In genomic region chr16:12750554-12750918, GRCh38 we compare ENCODE assay signal across 14 cellular contexts. TPM values are rescaled to one million over a fixed set of nuclear protein-coding genes. Genes with fewer than 3 reads are reported as not detected.
A peak's percentile ranks its signal among the peaks of the same experiment; 100 is the strongest.
DNase-seq lines count a peak whose midpoint lies in the region; ATAC-seq and TF ChIP-seq lines count a peak whose summit lies in the region.
"Had no signal": no experiment of that assay in that cellular context is flagged by ENCODE, and none has a peak within 500 bp of the region (broad histone marks: within the 10 kb centered on the region; RNA-seq: fewer than 3 reads in every experiment).

No MANE protein-coding gene starts in this region.

- no peak overlapping the region for H3K4me3 ChIP-seq in suprapubic skin

- peak overlapping the region; percentile 77 for H3K27ac Mint-ChIP-seq in stimulated activated naive B cell treated with anti-CD40 and anti-IgM and Interleukin-4, amounts not matched to agents 10 μg/mL and 1 μg/mL and 100 μg/mL, for 72 hours

- no peak for TF ChIP-seq CTCF in suprapubic skin (IDR thresholded peaks at IDR 0.05)

- H3K4me3 Mint-ChIP-seq in activated T-cell treated with anti-CD3 and anti-CD28 coated beads, Interleukin-2, amount 50 U/mL, for 4 hours: peak overlapping the region; percentile 36
- peak overlapping the region in 1 of 2 donors; percentile 1 for H3K4me3 Mint-ChIP-seq in stimulated activated naive B cell treated with anti-CD40 and anti-IgM and Interleukin-4, amounts not matched to agents 10 μg/mL and 1 μg/mL and 100 μg/mL, for 72 hours

- H3K4me1 Mint-ChIP-seq in activated T-cell treated with anti-CD3 and anti-CD28 coated beads, Interleukin-2, amount 50 U/mL, for 4 hours (ENCODE audit: low read depth): peaks cover 26% of the 10 kb centered on the region
- H3K4me1 Mint-ChIP-seq in stimulated activated naive B cell treated with anti-CD40 and anti-IgM and Interleukin-4, amounts not matched to agents 10 μg/mL and 1 μg/mL and 100 μg/mL, for 72 hours: peaks cover 0 to 5% of the 10 kb centered on the region in 2 donors

- H3K27ac ChIP-seq in suprapubic skin: no peak overlapping the region

- no peaks in the 10 kb centered on the region for H3K9me3 ChIP-seq in suprapubic skin

- no peak for TF ChIP-seq EP300 in suprapubic skin (IDR thresholded peaks at IDR 0.05)

- no peaks in the 10 kb centered on the region for H3K4me1 ChIP-seq in suprapubic skin

- WGBS in suprapubic skin: 90% methylated on average over 9 of the region's 9 CpGs

- no peaks in the 10 kb centered on the region for H3K36me3 ChIP-seq in suprapubic skin

- peak; percentile 21 for ATAC-seq in HG02642 (IDR thresholded peaks at IDR 0.05; ENCODE audit: poor library complexity, unreplicated experiment)
- peak in 1 of 2 donors; percentile 14 for ATAC-seq in activated T-cell treated with anti-CD3 and anti-CD28 coated beads, Interleukin-2, amount 50 U/mL, for 4 hours
- peak in 1 of 2 donors; percentile 24 for ATAC-seq in stimulated activated naive B cell treated with anti-CD40 and anti-IgM and Interleukin-4, amounts not matched to agents 10 μg/mL and 1 μg/mL and 100 μg/mL, for 72 hours (replicated peaks)

- TF ChIP-seq POLR2A in suprapubic skin (IDR thresholded peaks at IDR 0.05): no peak

- no peaks in the 10 kb centered on the region for H3K9me3 Mint-ChIP-seq in activated T-cell treated with anti-CD3 and anti-CD28 coated beads, Interleukin-2, amount 50 U/mL, for 4 hours
- peaks cover 2 to 4% of the 10 kb centered on the region in 2 donors for H3K9me3 Mint-ChIP-seq in stimulated activated naive B cell treated with anti-CD40 and anti-IgM and Interleukin-4, amounts not matched to agents 10 μg/mL and 1 μg/mL and 100 μg/mL, for 72 hours

- H3K36me3 Mint-ChIP-seq in activated T-cell treated with anti-CD3 and anti-CD28 coated beads, Interleukin-2, amount 50 U/mL, for 4 hours (ENCODE audit: insufficient read depth): peaks cover 2% of the 10 kb centered on the region
- peaks cover 2 to 3% of the 10 kb centered on the region in 2 donors for H3K36me3 Mint-ChIP-seq in stimulated activated naive B cell treated with anti-CD40 and anti-IgM and Interleukin-4, amounts not matched to agents 10 μg/mL and 1 μg/mL and 100 μg/mL, for 72 hours

- H3K27me3 Mint-ChIP-seq in activated T-cell treated with anti-CD3 and anti-CD28 coated beads, Interleukin-2, amount 50 U/mL, for 4 hours (ENCODE audit: low read depth): no peaks in the 10 kb centered on the region
- H3K27me3 Mint-ChIP-seq in stimulated activated naive B cell treated with anti-CD40 and anti-IgM and Interleukin-4, amounts not matched to agents 10 μg/mL and 1 μg/mL and 100 μg/mL, for 72 hours: no peaks in the 10 kb centered on the region

- peak; percentile 27 for DNase-seq in stimulated activated CD4-positive, alpha-beta T cell treated with anti-CD3 and anti-CD28 coated beads, Interleukin-15, amount 100 ng/mL, for 24 hours
- DNase-seq in stimulated activated CD4-positive, alpha-beta T cell treated with anti-CD3 and anti-CD28 coated beads, Interleukin-12 subunit alpha, Interleukin-12 subunit beta, amount 100 ng/mL, for 4 hours: no peak
- no peak for DNase-seq in activated T-cell treated with anti-CD3 and anti-CD28 coated beads, Interleukin-2, amount 50 U/mL, for 4 hours
- DNase-seq in stimulated activated naive B cell treated with anti-CD40 and anti-IgM and Interleukin-4, amounts not matched to agents 10 μg/mL and 1 μg/mL and 100 μg/mL, for 72 hours: no peak
- DNase-seq in NCI-H524 treated with DMSO at 0.1 percent for 48 hours (lab: John Stamatoyannopoulos, UW) (no peak), suprapubic skin (ENCODE audit: low spot score in 2 of 2) (no peak), inferior parietal cortex (ENCODE audit: extremely low spot score) (no peak)
- DNase-seq: aorta, Calu3, GDM1, NCI-H187 treated with DMSO at 0.1 percent for 48 hours, NCI-H510A, OCI-M1 had no signal

- no peaks in the 10 kb centered on the region for H3K27me3 ChIP-seq in suprapubic skin

RNA-seq across cellular contexts. Expression of gene CPPED1, which starts 53.2 kb away (rescaled TPM):
- 1 to 10 TPM; 5.8 to 8.6 (median 8.2) TPM for total RNA-seq in activated T-cell treated with anti-CD3 and anti-CD28 coated beads, Interleukin-2, amount 50 U/mL, for 4 hours
- 10 to 100 TPM in 2 of 4 donors, 1 to 10 TPM in 2; 8.7 to 13.3 (median 10.7) TPM for total RNA-seq in suprapubic skin
- total RNA-seq: Calu3 had no signal
